8 cellular contexts compared by ENCODE assay signal in the genomic region with DNA sequence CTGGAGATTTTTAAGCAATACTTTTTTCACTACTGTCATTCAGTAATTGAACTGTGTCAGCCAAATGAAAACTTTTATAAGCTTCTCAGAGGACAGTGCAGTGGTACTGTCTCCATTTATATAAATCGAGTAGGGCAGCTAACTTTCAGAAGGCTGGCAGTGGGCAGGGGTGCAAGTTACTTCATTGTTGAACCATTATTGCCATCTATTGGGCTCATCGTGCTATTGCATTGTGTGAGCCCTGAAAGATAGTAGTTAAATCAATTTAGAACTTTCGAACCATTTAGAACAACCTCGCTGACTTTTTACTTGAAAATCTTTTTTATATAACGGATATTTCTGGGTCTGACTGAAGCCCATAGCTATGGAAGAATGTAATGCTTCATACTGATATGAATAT.
DNase-seq lines count a peak whose midpoint lies in the region; ATAC-seq, FAIRE-seq and TF ChIP-seq lines count a peak whose summit lies in the region.

No MANE protein-coding gene starts in this region.

- no peaks in the 10 kb centered on the region for H3K4me1 ChIP-seq in osteoblast (ENCODE audit: insufficient read depth, low read length)

- H3K9me3 ChIP-seq in osteoblast (ENCODE audit: low read depth, low read length), result no peaks in the 10 kb centered on the region

- DNase-seq in COR-L47 (lab: John Stamatoyannopoulos, UW), result peak; percentile 69
- DNase-seq in H4 (ENCODE audit: low spot score), result peak; percentile 59
- peak; percentile 8 to 54 for DNase-seq in NCI-H1930 (lab: John Stamatoyannopoulos, UW)
- DNase-seq in fibroblast of the conjunctiva (ENCODE audit: low read depth), result peak; percentile 63
- peak; percentile 29 for DNase-seq in osteoblast (ENCODE audit: insufficient read length, low spot score, missing footprints)

- peak; percentile 85 for TF ChIP-seq CTCF in osteoblast (IDR thresholded peaks at IDR 0.05; ENCODE audit: extremely low read depth, low read depth, low read length)

- H3K4me2 ChIP-seq in osteoblast (ENCODE audit: insufficient read depth, low read length), result no peak overlapping the region

- H3K79me2 ChIP-seq in osteoblast (ENCODE audit: insufficient read depth, low read length), result no peaks in the 10 kb centered on the region

- no peak overlapping the region for H2AFZ ChIP-seq in osteoblast (ENCODE audit: low read length)

- no peaks in the 10 kb centered on the region for H3K27me3 ChIP-seq in osteoblast (ENCODE audit: insufficient read depth, low read length)

- no peak overlapping the region for H3K27ac ChIP-seq in osteoblast (ENCODE audit: low read depth, low read length)

- no peaks in the 10 kb centered on the region for H3K36me3 ChIP-seq in osteoblast (ENCODE audit: insufficient read depth, low read length)

- no peaks in the 10 kb centered on the region for H4K20me1 ChIP-seq in osteoblast (ENCODE audit: insufficient read depth, low read length)

- no peak overlapping the region for H3K4me3 ChIP-seq in osteoblast (ENCODE audit: insufficient read depth, low read length)

- peak; percentile 68 for FAIRE-seq in TTC549 (lab: Jason Lieb, UNC)

- ATAC-seq in GM19452 (IDR thresholded peaks at IDR 0.05; ENCODE audit: unreplicated experiment) (no peak), HG03565 (IDR thresholded peaks at IDR 0.05; ENCODE audit: unreplicated experiment) (no peak)
